ENCODE assay signal across 28 cellular contexts in the genomic region with DNA sequence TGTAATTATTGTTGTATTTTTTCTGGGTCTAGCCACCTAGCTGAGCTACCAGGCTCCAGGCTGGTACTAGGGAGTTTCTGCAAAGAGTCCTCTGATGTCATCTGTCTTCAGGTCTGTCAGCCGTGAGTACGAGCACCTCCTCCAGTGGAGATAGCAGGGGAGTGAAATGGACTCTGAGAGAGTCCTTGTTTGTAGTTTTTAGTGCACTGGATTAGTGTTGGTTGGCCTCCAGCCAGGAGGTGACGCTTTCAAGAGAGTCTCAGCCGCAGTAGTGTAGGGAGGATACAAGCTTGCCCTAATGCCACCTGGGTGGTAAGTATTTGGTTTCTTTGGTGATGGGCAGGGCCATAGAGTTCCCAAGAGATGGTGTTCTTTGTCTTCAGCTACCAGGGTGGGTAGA.
"Had no signal": no experiment of that assay in that cellular context is flagged by ENCODE, and none has a peak within 500 bp of the region (broad histone marks: within the 10 kb centered on the region; RNA-seq: fewer than 3 reads in every experiment).

No MANE protein-coding gene starts in this region.

- ATAC-seq: activated T-helper 17 cell treated with anti-CD3 and anti-CD28 coated beads, Interleukin-2, amount 50 U/mL, for 72 hours; Panc1 had no signal

- H3K4me3 ChIP-seq: SJCRH30 had no signal

- DNase-seq: activated CD4-positive, alpha-beta memory T cell treated with anti-CD3 and anti-CD28 coated beads, Interleukin-2, amount 10 ng/mL, durations not matched to agents 7 days and 5 days; activated CD4-positive, alpha-beta T cell treated with anti-CD3 and anti-CD28 coated beads, Interleukin-2, amount 10 ng/mL, durations not matched to agents 7 days and 5 days; activated CD4-positive, CD25-positive, alpha-beta regulatory T cell; activated gamma-delta T cell; activated naive CD4-positive, alpha-beta T cell treated with anti-CD3 and anti-CD28 coated beads, Interleukin-2, amount 10 ng/mL, durations not matched to agents 7 days and 5 days; activated naive CD8-positive, alpha-beta T cell treated with anti-CD3 and anti-CD28 coated beads for 36 hours; activated T-cell treated with anti-CD3 and anti-CD28 coated beads for 4 hours; activated T-cell treated with anti-CD3 and anti-CD28 coated beads, Interleukin-2, amount 50 U/mL, for 48 hours; anterior cingulate cortex; KG1; NCI-H1092 treated with DMSO at 0.1 percent for 48 hours; NCI-H1417 treated with DMSO at 0.1 percent for 48 hours; NCI-H1694; NCI-H2029; NCI-H2107; NCI-H446 treated with DMSO at 0.1 percent for 48 hours; NCI-H524 treated with DMSO at 0.1 percent for 48 hours; NCI-H748 treated with DMSO at 0.1 percent for 48 hours; NK-92 treated with Interleukin-12 subunit alpha and Interleukin-12 subunit beta, amount 100 ng/mL, for 24 hours; OCI-M1; Right ventricle myocardium superior; SK-N-SH; T-helper 1 cell had no signal

- H3K27me3 ChIP-seq: SJCRH30 had no signal

- H3K9me3 ChIP-seq: SK-N-SH had no signal

- H3K27ac ChIP-seq: RWPE1, SJCRH30, VCaP had no signal

- H3K9ac ChIP-seq: SK-N-SH had no signal

- H3K36me3 ChIP-seq: SJCRH30 had no signal

- H3K4me1 ChIP-seq: SJCRH30 had no signal

- H3K4me2 ChIP-seq: SK-N-SH had no signal
